Comparison of ENCODE assay signal across 8 cellular contexts in the genomic region with DNA sequence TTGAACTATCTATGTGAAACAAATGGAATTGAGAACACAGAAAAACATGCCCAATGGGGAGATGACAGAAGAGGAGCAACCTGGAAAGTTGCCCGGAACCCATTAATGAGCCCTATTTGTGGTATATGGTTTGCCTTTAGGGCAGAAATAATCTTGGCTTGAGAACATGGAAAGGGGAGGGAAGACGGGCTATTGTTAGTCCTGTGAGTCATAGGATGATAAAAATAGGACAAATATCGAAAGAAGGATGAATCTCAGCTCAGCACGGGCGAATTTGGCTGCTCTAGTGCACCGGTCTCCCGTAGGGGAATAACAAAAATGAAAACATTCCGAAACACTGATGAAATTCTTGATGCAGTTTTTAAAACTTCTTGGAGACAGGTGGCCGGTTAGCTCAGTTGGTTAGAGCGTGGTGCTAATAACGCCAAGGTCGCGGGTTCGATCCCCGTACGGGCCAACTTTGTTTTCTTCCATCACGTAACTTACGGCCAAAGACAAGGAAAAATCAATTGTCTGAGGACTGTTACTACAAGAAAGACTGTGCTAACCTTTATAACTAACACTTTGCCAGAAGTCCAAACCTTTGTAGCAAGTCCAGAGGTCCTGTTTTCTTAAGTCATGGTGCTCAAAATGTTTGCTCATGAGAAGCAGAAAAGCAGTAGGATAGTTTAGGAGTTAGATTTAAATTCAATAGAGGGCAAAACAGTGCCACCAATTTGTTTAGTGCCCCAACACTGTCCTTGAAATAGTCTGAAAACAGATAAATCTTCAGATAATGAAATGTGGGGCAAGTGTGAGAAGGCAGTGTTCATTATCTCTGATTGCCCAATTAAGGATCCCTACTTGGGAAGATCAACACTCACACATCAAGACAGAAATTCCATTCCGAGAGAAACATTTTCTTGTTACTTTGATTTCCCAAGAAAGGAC. TPM values are rescaled to one million over a fixed set of nuclear protein-coding genes. Genes with fewer than 3 reads are reported as not detected.
DNase-seq lines count a peak whose midpoint lies in the region; ATAC-seq and TF ChIP-seq lines count a peak whose summit lies in the region.

No MANE protein-coding gene starts in this region.

- intact Hi-C loops in thyroid gland (cut with DNase I), result no loop called here

- whole genome bisulfite sequencing in thyroid gland, 2 donors, result 2% methylated on average over 19 of the region's 19 CpGs

- DNase-seq in COLO668 (lab: John Stamatoyannopoulos, UW; ENCODE audit: unreplicated experiment), result peak; percentile 68
- peak; percentile 69 for DNase-seq in MG63
- DNase-seq in SHP77 treated with DMSO at 0.1 percent for 48 hours (lab: John Stamatoyannopoulos, UW), result peak; percentile 69
- peak; percentile 47 to 69 (median 62) for DNase-seq in activated naive CD4-positive, alpha-beta T cell (lab: John Stamatoyannopoulos, UW)
- peak; percentile 92 for DNase-seq in glomerular visceral epithelial cell (ENCODE audit: extremely low spot score)
- peak; percentile 72 for DNase-seq in osteoblast (ENCODE audit: insufficient read length, low spot score, missing footprints)
- DNase-seq in thyroid gland, result peak; percentile 71 to 76

- no peak for TF ChIP-seq CTCF in osteoblast (IDR thresholded peaks at IDR 0.05; ENCODE audit: extremely low read depth, low read depth, low read length)
- no peak for TF ChIP-seq CTCF in thyroid gland (IDR thresholded peaks at IDR 0.05)

- H3K9me3 ChIP-seq in MG63, result no peaks in the 10 kb centered on the region
- no peaks in the 10 kb centered on the region for H3K9me3 ChIP-seq in osteoblast (ENCODE audit: low read depth, low read length)
- H3K9me3 ChIP-seq in thyroid gland, result no peaks in the 10 kb centered on the region

- H3K4me3 ChIP-seq in MG63 (peak overlapping the region; percentile 53), osteoblast (ENCODE audit: insufficient read depth, low read length) (peak overlapping the region; percentile 73), thyroid gland (replicated peaks in 1 of 3) (peak overlapping the region in 2 of 3 donors; percentile 33 to 46)

- H3K36me3 ChIP-seq in MG63, result no peaks in the 10 kb centered on the region
- H3K36me3 ChIP-seq in osteoblast (ENCODE audit: insufficient read depth, low read length), result no peaks in the 10 kb centered on the region
- no peaks in the 10 kb centered on the region for H3K36me3 ChIP-seq in thyroid gland

- H2AFZ ChIP-seq in osteoblast (ENCODE audit: low read length), result peak overlapping the region; percentile 91

- H3K4me1 ChIP-seq in osteoblast (ENCODE audit: insufficient read depth, low read length) (peaks cover 18% of the 10 kb centered on the region), thyroid gland (peaks cover 3 to 4% of the 10 kb centered on the region in 2 donors)

- H3K4me2 ChIP-seq in osteoblast (ENCODE audit: insufficient read depth, low read length), result peak overlapping the region; percentile 93

- H3K27ac ChIP-seq in osteoblast (ENCODE audit: low read depth, low read length), result peak overlapping the region; percentile 80
- H3K27ac ChIP-seq in thyroid gland, result peak overlapping the region; percentile 56 to 88 (median 87)

- no peaks in the 10 kb centered on the region for H4K20me1 ChIP-seq in osteoblast (ENCODE audit: insufficient read depth, low read length)

- ATAC-seq in GM21619 (IDR thresholded peaks at IDR 0.05; ENCODE audit: unreplicated experiment), result peak; percentile 42

- no peak for TF ChIP-seq POLR2A in thyroid gland (IDR thresholded peaks at IDR 0.05)

- H3K79me2 ChIP-seq in osteoblast (ENCODE audit: insufficient read depth, low read length), result no peaks in the 10 kb centered on the region

- H3K27me3 ChIP-seq in MG63, result no peaks in the 10 kb centered on the region
- H3K27me3 ChIP-seq in osteoblast (ENCODE audit: insufficient read depth, low read length), result no peaks in the 10 kb centered on the region
- no peaks in the 10 kb centered on the region for H3K27me3 ChIP-seq in thyroid gland

RNA-seq across cellular contexts. Expression of a gene that starts 15.8 kb away (rescaled TPM):
- total RNA-seq in MG63 (2014; rRNA removed; shearing (Covaris generic); ENCODE audit: low replicate concordance), result 70.7 and 71.8 TPM in 2 replicates
- total RNA-seq in osteoblast (62.2 and 64.5 TPM in 2 replicates), thyroid gland (10 to 100 TPM; 54.6 to 68.4 (median 63.8) TPM)

RNA-seq across cellular contexts. Expression of a gene that starts 42.7 kb away (rescaled TPM):
- total RNA-seq in MG63 (2014; rRNA removed; shearing (Covaris generic); ENCODE audit: low replicate concordance), result 21.8 and 22.6 TPM in 2 replicates
- total RNA-seq in osteoblast (11.2 and 11.6 TPM in 2 replicates), thyroid gland (10 to 100 TPM; 11.9 to 17.6 (median 15.0) TPM)

RNA-seq across cellular contexts. Expression of a gene that starts 53.9 kb away (rescaled TPM):
- total RNA-seq in MG63 (2014; rRNA removed; shearing (Covaris generic); ENCODE audit: low replicate concordance), result not detected in 2 replicates
- total RNA-seq in osteoblast (under 0.01 TPM in 2 replicates), thyroid gland (not detected)

Comparison
In these comparisons a context has a peak if more than half of its experiments do, and no peak if none do; other contexts are left out.
1. Peak in every context shown above with its lines: DNase-seq, ATAC-seq, H3K4me3 ChIP-seq and H3K27ac ChIP-seq.